1 cellular context compared by ENCODE assay signal in the genomic region with DNA sequence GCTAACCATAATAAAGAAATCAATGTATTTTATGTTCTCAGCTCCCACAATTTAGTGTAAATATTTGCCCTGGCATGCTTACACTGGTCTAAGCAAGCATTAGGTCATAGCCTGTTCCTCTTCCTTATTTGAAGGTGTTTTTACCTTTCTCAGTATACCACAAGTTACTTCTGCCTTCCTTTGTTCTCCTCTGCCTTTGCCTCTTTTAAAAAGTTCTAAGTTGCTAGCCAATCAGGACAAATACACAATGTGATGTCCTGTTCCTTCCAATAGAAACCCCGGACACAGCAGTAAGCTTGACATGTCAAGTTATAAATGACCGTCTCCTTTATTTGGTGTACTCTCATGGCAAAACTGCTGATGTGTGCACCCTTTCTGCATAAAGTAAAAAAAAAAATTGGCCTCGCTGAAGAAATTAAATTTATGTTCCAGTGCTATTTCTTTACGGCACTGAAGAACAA.
TF ChIP-seq lines count a peak whose summit lies in the region.

No MANE protein-coding gene starts in this region.

TF ChIP-seq in HepG2, 621 proteins besides CTCF, POLR2A, EP300 and RAD21 (continued from another document and continues in another):
- TF ChIP-seq, protein P1, sequence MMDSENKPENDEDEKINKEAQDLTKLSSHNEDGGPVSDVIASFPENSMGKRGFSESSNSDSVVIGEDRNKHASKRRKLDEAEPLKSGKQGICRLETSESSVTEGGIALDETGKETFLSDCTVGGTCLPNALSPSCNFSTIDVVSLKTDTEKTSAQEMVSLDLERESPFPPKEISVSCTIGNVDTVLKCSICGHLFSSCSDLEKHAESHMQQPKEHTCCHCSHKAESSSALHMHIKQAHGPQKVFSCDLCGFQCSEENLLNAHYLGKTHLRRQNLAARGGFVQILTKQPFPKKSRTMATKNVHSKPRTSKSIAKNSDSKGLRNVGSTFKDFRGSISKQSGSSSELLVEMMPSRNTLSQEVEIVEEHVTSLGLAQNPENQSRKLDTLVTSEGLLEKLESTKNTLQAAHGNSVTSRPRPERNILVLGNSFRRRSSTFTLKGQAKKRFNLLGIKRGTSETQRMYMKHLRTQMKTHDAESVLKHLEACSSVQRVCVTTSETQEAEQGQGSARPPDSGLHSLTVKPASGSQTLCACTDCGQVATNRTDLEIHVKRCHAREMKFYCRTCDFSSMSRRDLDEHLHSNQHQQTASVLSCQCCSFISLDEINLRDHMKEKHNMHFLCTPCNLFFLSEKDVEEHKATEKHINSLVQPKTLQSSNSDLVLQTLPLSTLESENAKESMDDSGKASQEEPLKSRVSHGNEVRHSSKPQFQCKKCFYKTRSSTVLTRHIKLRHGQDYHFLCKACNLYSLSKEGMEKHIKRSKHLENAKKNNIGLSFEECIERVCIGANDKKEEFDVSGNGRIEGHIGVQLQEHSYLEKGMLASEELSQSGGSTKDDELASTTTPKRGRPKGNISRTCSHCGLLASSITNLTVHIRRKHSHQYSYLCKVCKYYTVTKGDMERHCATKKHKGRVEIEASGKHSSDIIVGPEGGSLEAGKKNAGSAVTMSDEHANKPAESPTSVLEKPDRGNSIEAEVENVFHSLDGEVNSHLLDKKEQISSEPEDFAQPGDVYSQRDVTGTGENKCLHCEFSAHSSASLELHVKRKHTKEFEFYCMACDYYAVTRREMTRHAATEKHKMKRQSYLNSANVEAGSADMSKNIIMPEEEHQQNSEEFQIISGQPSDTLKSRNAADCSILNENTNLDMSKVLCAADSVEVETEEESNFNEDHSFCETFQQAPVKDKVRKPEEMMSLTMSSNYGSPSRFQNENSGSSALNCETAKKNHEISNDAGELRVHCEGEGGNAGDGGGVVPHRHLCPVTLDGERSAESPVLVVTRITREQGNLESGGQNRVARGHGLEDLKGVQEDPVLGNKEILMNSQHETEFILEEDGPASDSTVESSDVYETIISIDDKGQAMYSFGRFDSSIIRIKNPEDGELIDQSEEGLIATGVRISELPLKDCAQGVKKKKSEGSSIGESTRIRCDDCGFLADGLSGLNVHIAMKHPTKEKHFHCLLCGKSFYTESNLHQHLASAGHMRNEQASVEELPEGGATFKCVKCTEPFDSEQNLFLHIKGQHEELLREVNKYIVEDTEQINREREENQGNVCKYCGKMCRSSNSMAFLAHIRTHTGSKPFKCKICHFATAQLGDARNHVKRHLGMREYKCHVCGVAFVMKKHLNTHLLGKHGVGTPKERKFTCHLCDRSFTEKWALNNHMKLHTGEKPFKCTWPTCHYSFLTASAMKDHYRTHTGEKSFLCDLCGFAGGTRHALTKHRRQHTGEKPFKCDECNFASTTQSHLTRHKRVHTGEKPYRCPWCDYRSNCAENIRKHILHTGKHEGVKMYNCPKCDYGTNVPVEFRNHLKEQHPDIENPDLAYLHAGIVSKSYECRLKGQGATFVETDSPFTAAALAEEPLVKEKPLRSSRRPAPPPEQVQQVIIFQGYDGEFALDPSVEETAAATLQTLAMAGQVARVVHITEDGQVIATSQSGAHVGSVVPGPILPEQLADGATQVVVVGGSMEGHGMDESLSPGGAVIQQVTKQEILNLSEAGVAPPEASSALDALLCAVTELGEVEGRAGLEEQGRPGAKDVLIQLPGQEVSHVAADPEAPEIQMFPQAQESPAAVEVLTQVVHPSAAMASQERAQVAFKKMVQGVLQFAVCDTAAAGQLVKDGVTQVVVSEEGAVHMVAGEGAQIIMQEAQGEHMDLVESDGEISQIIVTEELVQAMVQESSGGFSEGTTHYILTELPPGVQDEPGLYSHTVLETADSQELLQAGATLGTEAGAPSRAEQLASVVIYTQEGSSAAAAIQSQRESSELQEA (CRISPR knock-in tag; IDR thresholded peaks at IDR 0.05; ENCODE audit: not compliant biosample characterization): no peak
- TF ChIP-seq SPEN (CRISPR knock-in tag; IDR thresholded peaks at IDR 0.05; ENCODE audit: low read depth) (no peak), ZNF781 (CRISPR knock-in tag; IDR thresholded peaks at IDR 0.05; ENCODE audit: borderline replicate concordance, not compliant biosample characterization) (no peak), ZNF749 (CRISPR knock-in tag; IDR thresholded peaks at IDR 0.05; ENCODE audit: borderline replicate concordance) (no peak), DPF2 (CRISPR knock-in tag; IDR thresholded peaks at IDR 0.05; ENCODE audit: borderline replicate concordance, low read depth) (no peak), CBX1 (IDR thresholded peaks at IDR 0.05; ENCODE audit: low read depth) (no peak), MED13 (CRISPR knock-in tag; IDR thresholded peaks at IDR 0.05) (peak; percentile 75; the same call in 1 of the 2 replicates), HNRNPK (IDR thresholded peaks at IDR 0.05; ENCODE audit: low read depth, low read length, poor library complexity, severe bottlenecking) (no peak), ZNF264 (CRISPR knock-in tag; IDR thresholded peaks at IDR 0.05) (no peak), MED8 (CRISPR knock-in tag; IDR thresholded peaks at IDR 0.05; ENCODE audit: insufficient replicate concordance) (no peak), FOXK1 (CRISPR knock-in tag; IDR thresholded peaks at IDR 0.05; ENCODE audit: borderline replicate concordance, low read depth) (peak; percentile 53; the same call in 1 of the 2 replicates), RFX3 (CRISPR knock-in tag; IDR thresholded peaks at IDR 0.05) (no peak), ZNF446 (CRISPR knock-in tag; IDR thresholded peaks at IDR 0.05) (no peak), HOXD1 (CRISPR knock-in tag; IDR thresholded peaks at IDR 0.05) (no peak), ZNF776 (CRISPR knock-in tag; IDR thresholded peaks at IDR 0.05) (no peak), KDM2A (CRISPR knock-in tag; IDR thresholded peaks at IDR 0.05; ENCODE audit: borderline replicate concordance, low read depth) (no peak), MIER2 (CRISPR knock-in tag; IDR thresholded peaks at IDR 0.05) (no peak), ZNF761 (CRISPR knock-in tag; conservative IDR thresholded peaks at IDR 0.05) (no peak), TP53 (CRISPR knock-in tag; conservative IDR thresholded peaks at IDR 0.05) (no peak), GATAD2A (CRISPR knock-in tag; IDR thresholded peaks at IDR 0.05) (peak; percentile 91)
- TF ChIP-seq, protein P2, sequence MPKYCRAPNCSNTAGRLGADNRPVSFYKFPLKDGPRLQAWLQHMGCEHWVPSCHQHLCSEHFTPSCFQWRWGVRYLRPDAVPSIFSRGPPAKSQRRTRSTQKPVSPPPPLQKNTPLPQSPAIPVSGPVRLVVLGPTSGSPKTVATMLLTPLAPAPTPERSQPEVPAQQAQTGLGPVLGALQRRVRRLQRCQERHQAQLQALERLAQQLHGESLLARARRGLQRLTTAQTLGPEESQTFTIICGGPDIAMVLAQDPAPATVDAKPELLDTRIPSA (CRISPR knock-in tag; IDR thresholded peaks at IDR 0.05; ENCODE audit: borderline replicate concordance): no peak
- TF ChIP-seq, protein P3, sequence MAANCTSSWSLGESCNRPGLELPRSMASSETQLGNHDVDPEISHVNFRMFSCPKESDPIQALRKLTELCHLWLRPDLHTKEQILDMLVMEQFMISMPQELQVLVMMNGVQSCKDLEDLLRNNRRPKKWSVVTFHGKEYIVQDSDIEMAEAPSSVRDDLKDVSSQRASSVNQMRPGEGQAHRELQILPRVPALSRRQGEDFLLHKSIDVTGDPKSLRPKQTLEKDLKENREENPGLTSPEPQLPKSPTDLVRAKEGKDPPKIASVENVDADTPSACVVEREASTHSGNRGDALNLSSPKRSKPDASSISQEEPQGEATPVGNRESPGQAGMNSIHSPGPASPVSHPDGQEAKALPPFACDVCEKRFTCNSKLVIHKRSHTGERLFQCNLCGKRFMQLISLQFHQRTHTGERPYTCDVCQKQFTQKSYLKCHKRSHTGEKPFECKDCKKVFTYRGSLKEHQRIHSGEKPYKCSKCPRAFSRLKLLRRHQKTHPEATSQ (CRISPR knock-in tag; IDR thresholded peaks at IDR 0.05; ENCODE audit: borderline replicate concordance): no peak
- TF ChIP-seq, protein P4, sequence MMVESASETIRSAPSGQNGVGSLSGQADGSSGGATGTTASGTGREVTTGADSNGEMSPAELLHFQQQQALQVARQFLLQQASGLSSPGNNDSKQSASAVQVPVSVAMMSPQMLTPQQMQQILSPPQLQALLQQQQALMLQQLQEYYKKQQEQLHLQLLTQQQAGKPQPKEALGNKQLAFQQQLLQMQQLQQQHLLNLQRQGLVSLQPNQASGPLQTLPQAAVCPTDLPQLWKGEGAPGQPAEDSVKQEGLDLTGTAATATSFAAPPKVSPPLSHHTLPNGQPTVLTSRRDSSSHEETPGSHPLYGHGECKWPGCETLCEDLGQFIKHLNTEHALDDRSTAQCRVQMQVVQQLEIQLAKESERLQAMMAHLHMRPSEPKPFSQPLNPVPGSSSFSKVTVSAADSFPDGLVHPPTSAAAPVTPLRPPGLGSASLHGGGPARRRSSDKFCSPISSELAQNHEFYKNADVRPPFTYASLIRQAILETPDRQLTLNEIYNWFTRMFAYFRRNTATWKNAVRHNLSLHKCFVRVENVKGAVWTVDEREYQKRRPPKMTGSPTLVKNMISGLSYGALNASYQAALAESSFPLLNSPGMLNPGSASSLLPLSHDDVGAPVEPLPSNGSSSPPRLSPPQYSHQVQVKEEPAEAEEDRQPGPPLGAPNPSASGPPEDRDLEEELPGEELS (CRISPR knock-in tag; IDR thresholded peaks at IDR 0.05): peak; percentile 71
- TF ChIP-seq, protein P5, sequence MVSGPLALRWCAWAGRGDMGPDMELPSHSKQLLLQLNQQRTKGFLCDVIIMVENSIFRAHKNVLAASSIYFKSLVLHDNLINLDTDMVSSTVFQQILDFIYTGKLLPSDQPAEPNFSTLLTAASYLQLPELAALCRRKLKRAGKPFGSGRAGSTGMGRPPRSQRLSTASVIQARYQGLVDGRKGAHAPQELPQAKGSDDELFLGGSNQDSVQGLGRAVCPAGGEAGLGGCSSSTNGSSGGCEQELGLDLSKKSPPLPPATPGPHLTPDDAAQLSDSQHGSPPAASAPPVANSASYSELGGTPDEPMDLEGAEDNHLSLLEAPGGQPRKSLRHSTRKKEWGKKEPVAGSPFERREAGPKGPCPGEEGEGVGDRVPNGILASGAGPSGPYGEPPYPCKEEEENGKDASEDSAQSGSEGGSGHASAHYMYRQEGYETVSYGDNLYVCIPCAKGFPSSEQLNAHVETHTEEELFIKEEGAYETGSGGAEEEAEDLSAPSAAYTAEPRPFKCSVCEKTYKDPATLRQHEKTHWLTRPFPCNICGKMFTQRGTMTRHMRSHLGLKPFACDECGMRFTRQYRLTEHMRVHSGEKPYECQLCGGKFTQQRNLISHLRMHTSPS (CRISPR knock-in tag; IDR thresholded peaks at IDR 0.05; ENCODE audit: low read depth): no peak
- TF ChIP-seq, protein P6, sequence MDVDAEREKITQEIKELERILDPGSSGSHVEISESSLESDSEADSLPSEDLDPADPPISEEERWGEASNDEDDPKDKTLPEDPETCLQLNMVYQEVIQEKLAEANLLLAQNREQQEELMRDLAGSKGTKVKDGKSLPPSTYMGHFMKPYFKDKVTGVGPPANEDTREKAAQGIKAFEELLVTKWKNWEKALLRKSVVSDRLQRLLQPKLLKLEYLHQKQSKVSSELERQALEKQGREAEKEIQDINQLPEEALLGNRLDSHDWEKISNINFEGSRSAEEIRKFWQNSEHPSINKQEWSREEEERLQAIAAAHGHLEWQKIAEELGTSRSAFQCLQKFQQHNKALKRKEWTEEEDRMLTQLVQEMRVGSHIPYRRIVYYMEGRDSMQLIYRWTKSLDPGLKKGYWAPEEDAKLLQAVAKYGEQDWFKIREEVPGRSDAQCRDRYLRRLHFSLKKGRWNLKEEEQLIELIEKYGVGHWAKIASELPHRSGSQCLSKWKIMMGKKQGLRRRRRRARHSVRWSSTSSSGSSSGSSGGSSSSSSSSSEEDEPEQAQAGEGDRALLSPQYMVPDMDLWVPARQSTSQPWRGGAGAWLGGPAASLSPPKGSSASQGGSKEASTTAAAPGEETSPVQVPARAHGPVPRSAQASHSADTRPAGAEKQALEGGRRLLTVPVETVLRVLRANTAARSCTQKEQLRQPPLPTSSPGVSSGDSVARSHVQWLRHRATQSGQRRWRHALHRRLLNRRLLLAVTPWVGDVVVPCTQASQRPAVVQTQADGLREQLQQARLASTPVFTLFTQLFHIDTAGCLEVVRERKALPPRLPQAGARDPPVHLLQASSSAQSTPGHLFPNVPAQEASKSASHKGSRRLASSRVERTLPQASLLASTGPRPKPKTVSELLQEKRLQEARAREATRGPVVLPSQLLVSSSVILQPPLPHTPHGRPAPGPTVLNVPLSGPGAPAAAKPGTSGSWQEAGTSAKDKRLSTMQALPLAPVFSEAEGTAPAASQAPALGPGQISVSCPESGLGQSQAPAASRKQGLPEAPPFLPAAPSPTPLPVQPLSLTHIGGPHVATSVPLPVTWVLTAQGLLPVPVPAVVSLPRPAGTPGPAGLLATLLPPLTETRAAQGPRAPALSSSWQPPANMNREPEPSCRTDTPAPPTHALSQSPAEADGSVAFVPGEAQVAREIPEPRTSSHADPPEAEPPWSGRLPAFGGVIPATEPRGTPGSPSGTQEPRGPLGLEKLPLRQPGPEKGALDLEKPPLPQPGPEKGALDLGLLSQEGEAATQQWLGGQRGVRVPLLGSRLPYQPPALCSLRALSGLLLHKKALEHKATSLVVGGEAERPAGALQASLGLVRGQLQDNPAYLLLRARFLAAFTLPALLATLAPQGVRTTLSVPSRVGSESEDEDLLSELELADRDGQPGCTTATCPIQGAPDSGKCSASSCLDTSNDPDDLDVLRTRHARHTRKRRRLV (CRISPR knock-in tag; IDR thresholded peaks at IDR 0.05): no peak
- TF ChIP-seq, protein P7, sequence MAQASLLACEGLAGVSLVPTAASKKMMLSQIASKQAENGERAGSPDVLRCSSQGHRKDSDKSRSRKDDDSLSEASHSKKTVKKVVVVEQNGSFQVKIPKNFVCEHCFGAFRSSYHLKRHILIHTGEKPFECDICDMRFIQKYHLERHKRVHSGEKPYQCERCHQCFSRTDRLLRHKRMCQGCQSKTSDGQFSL (CRISPR knock-in tag; IDR thresholded peaks at IDR 0.05): no peak
- TF ChIP-seq, protein P8, sequence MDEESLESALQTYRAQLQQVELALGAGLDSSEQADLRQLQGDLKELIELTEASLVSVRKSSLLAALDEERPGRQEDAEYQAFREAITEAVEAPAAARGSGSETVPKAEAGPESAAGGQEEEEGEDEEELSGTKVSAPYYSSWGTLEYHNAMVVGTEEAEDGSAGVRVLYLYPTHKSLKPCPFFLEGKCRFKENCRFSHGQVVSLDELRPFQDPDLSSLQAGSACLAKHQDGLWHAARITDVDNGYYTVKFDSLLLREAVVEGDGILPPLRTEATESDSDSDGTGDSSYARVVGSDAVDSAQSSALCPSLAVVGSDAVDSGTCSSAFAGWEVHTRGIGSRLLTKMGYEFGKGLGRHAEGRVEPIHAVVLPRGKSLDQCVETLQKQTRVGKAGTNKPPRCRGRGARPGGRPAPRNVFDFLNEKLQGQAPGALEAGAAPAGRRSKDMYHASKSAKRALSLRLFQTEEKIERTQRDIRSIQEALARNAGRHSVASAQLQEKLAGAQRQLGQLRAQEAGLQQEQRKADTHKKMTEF (CRISPR knock-in tag; IDR thresholded peaks at IDR 0.05): peak; percentile 37; the same call in 1 of the 2 replicates
- TF ChIP-seq, protein P9, sequence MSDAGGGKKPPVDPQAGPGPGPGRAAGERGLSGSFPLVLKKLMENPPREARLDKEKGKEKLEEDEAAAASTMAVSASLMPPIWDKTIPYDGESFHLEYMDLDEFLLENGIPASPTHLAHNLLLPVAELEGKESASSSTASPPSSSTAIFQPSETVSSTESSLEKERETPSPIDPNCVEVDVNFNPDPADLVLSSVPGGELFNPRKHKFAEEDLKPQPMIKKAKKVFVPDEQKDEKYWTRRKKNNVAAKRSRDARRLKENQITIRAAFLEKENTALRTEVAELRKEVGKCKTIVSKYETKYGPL (CRISPR knock-in tag; IDR thresholded peaks at IDR 0.05): no peak
